In the genomic region with DNA sequence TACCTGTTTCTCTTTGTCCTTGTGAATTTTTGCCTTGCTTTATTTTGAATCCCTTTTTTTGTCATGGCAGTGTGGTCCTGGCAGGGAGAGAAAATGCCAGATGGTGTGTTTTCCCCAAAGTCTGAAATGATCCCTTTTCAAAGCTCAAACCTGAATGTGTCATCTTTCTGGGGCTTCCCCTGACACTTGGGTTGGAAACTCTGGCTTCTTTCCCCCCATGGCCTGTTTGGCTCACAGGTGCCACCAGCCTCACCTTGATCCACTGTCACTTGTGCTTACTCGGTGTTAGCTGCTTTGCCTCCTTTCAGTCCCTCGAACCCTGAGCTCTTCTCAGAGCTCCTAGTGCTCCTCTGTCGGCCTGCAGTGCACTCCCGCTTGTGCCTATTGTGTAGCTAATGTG, we compare ENCODE assay signal across 19 cellular contexts. TPM values are rescaled to one million over a fixed set of nuclear protein-coding genes. Genes with fewer than 3 reads are reported as not detected.
A peak's percentile ranks its signal among the peaks of the same experiment; 100 is the strongest.
DNase-seq lines count a peak whose midpoint lies in the region; ATAC-seq and TF ChIP-seq lines count a peak whose summit lies in the region.
"Had no signal": no experiment of that assay in that cellular context is flagged by ENCODE, and none has a peak within 500 bp of the region (broad histone marks: within the 10 kb centered on the region; RNA-seq: fewer than 3 reads in every experiment).

No MANE protein-coding gene starts in this region.

- peaks cover 20% of the 10 kb centered on the region for H3K36me3 Mint-ChIP-seq in activated T-helper 1 cell treated with anti-CD3 and anti-CD28 coated beads, Interleukin-12 subunit alpha, Interleukin-12 subunit beta, Interleukin-2, Interleukin-4 antibody, amounts not matched to agents 30 ng/mL and 10 ng/mL and 1 ng/mL, durations not matched to agents 14 hours and 24 hours and 36 hours (ENCODE audit: low read depth)
- peaks cover 2 to 15% of the 10 kb centered on the region in 2 donors for H3K36me3 Mint-ChIP-seq in stimulated activated naive B cell treated with anti-CD40 and anti-IgM and Interleukin-4, amounts not matched to agents 10 μg/mL and 1 μg/mL and 100 μg/mL, for 72 hours
- H3K36me3 Mint-ChIP-seq: CD8-positive, alpha-beta T cell had no signal

- peaks cover 0 to 3% (median 0%) of the 10 kb centered on the region in 9 donors for H3K36me3 ChIP-seq in heart right ventricle

- H3K4me3 ChIP-seq in heart right ventricle, result no peak overlapping the region
- H3K4me3 ChIP-seq: BLaER1, GM23248 had no signal

- no peaks in the 10 kb centered on the region for H3K27me3 Mint-ChIP-seq in activated T-helper 1 cell treated with anti-CD3 and anti-CD28 coated beads, Interleukin-12 subunit alpha, Interleukin-12 subunit beta, Interleukin-2, Interleukin-4 antibody, amounts not matched to agents 30 ng/mL and 10 ng/mL and 1 ng/mL, durations not matched to agents 14 hours and 24 hours and 36 hours (ENCODE audit: insufficient read depth)
- no peaks in the 10 kb centered on the region for H3K27me3 Mint-ChIP-seq in stimulated activated naive B cell treated with anti-CD40 and anti-IgM and Interleukin-4, amounts not matched to agents 10 μg/mL and 1 μg/mL and 100 μg/mL, for 72 hours

- no peak overlapping the region for H3K4me3 Mint-ChIP-seq in activated T-helper 1 cell treated with anti-CD3 and anti-CD28 coated beads, Interleukin-12 subunit alpha, Interleukin-12 subunit beta, Interleukin-2, Interleukin-4 antibody, amounts not matched to agents 30 ng/mL and 10 ng/mL and 1 ng/mL, durations not matched to agents 14 hours and 24 hours and 36 hours
- H3K4me3 Mint-ChIP-seq in stimulated activated naive B cell treated with anti-CD40 and anti-IgM and Interleukin-4, amounts not matched to agents 10 μg/mL and 1 μg/mL and 100 μg/mL, for 72 hours, result no peak overlapping the region
- H3K4me3 Mint-ChIP-seq: CD8-positive, alpha-beta T cell had no signal

- intact Hi-C loops in Right ventricle myocardium superior (cut with DNase I), result no loop called here
- intact Hi-C loops in heart right ventricle (cut with DNase I), result loop anchor here in 1 of 10 donors (10.0 kb wide), 1 partner anchor 154 kb away; no protein-coding TSS in a partner anchor
- intact Hi-C loops in activated T-helper 1 cell treated with anti-CD3 and anti-CD28 coated beads, Interleukin-12 subunit alpha, Interleukin-12 subunit beta, Interleukin-2, Interleukin-4 antibody, amounts not matched to agents 30 ng/mL and 10 ng/mL and 1 ng/mL, durations not matched to agents 14 hours and 24 hours and 36 hours (cut with micrococcal nuclease), result no loop called here

- ATAC-seq in Right ventricle myocardium superior (ENCODE audit: poor library complexity), result no peak
- no peak for ATAC-seq in heart right ventricle
- no peak for ATAC-seq in stimulated activated naive B cell treated with anti-CD40 and anti-IgM and Interleukin-4, amounts not matched to agents 10 μg/mL and 1 μg/mL and 100 μg/mL, for 72 hours (replicated peaks)
- no peak for ATAC-seq in HG02798 (IDR thresholded peaks at IDR 0.05; ENCODE audit: poor library complexity, unreplicated experiment)
- ATAC-seq: CD8-positive, alpha-beta T cell; Panc1 had no signal

- TF ChIP-seq CTCF in heart right ventricle (IDR thresholded peaks at IDR 0.05), result no peak

- no peak overlapping the region for H3K27ac ChIP-seq in heart right ventricle
- H3K27ac ChIP-seq: BLaER1, GM23248 had no signal

- peak; percentile 27 for DNase-seq in NCI-H2171 treated with DMSO at 0.1 percent for 48 hours (lab: John Stamatoyannopoulos, UW)
- DNase-seq in NCI-H2171 (lab: John Stamatoyannopoulos, UW), result no peak
- peak; percentile 6 for DNase-seq in Right ventricle myocardium superior
- no peak for DNase-seq in heart right ventricle
- DNase-seq in activated T-helper 1 cell treated with anti-CD3 and anti-CD28 coated beads, Interleukin-12 subunit alpha, Interleukin-12 subunit beta, Interleukin-2, Interleukin-4 antibody, amounts not matched to agents 30 ng/mL and 10 ng/mL and 1 ng/mL, durations not matched to agents 14 hours and 24 hours and 36 hours (ENCODE audit: low spot score), result no peak
- no peak for DNase-seq in stimulated activated naive B cell treated with anti-CD40 and anti-IgM and Interleukin-4, amounts not matched to agents 10 μg/mL and 1 μg/mL and 100 μg/mL, for 72 hours
- DNase-seq in NOMO-1 treated with dmso at 0.1 percent for 144 hours (lab: John Stamatoyannopoulos, UW; ENCODE audit: unreplicated experiment), result no peak
- DNase-seq: 8988T; CD8-positive, alpha-beta T cell; DMS79 treated with DMSO at 0.1 percent for 48 hours; GM23248; MV-4-11; NCI-H1417; NCI-H187 treated with DMSO at 0.1 percent for 48 hours; NCI-H748 treated with DMSO at 0.1 percent for 48 hours had no signal

- no peaks in the 10 kb centered on the region for H3K27me3 ChIP-seq in heart right ventricle
- H3K27me3 ChIP-seq: BLaER1 had no signal

- H3K4me1 ChIP-seq in heart right ventricle, result no peaks in the 10 kb centered on the region
- H3K4me1 ChIP-seq: BLaER1 had no signal

- 90 to 95% methylated on average over 4 of the region's 4 CpGs for WGBS in heart right ventricle, 2 donors

- no peaks in the 10 kb centered on the region for H3K9me3 Mint-ChIP-seq in activated T-helper 1 cell treated with anti-CD3 and anti-CD28 coated beads, Interleukin-12 subunit alpha, Interleukin-12 subunit beta, Interleukin-2, Interleukin-4 antibody, amounts not matched to agents 30 ng/mL and 10 ng/mL and 1 ng/mL, durations not matched to agents 14 hours and 24 hours and 36 hours
- no peaks in the 10 kb centered on the region for H3K9me3 Mint-ChIP-seq in stimulated activated naive B cell treated with anti-CD40 and anti-IgM and Interleukin-4, amounts not matched to agents 10 μg/mL and 1 μg/mL and 100 μg/mL, for 72 hours
- H3K9me3 Mint-ChIP-seq: CD8-positive, alpha-beta T cell had no signal

- H3K27ac Mint-ChIP-seq in activated T-helper 1 cell treated with anti-CD3 and anti-CD28 coated beads, Interleukin-12 subunit alpha, Interleukin-12 subunit beta, Interleukin-2, Interleukin-4 antibody, amounts not matched to agents 30 ng/mL and 10 ng/mL and 1 ng/mL, durations not matched to agents 14 hours and 24 hours and 36 hours, result peak overlapping the region; percentile 59
- H3K27ac Mint-ChIP-seq in stimulated activated naive B cell treated with anti-CD40 and anti-IgM and Interleukin-4, amounts not matched to agents 10 μg/mL and 1 μg/mL and 100 μg/mL, for 72 hours, result peak overlapping the region; percentile 28
- H3K27ac Mint-ChIP-seq: CD8-positive, alpha-beta T cell had no signal

- H3K4me1 Mint-ChIP-seq in activated T-helper 1 cell treated with anti-CD3 and anti-CD28 coated beads, Interleukin-12 subunit alpha, Interleukin-12 subunit beta, Interleukin-2, Interleukin-4 antibody, amounts not matched to agents 30 ng/mL and 10 ng/mL and 1 ng/mL, durations not matched to agents 14 hours and 24 hours and 36 hours (ENCODE audit: low read depth), result peaks cover 11% of the 10 kb centered on the region
- H3K4me1 Mint-ChIP-seq in stimulated activated naive B cell treated with anti-CD40 and anti-IgM and Interleukin-4, amounts not matched to agents 10 μg/mL and 1 μg/mL and 100 μg/mL, for 72 hours, result peaks cover 11 to 30% of the 10 kb centered on the region in 2 donors

- H3K9me3 ChIP-seq in heart right ventricle, result no peaks in the 10 kb centered on the region
- H3K9me3 ChIP-seq: BLaER1 had no signal

RNA-seq across cellular contexts. Expression of a gene that starts 22.3 kb away (rescaled TPM):
- total RNA-seq in Right ventricle myocardium superior (0.78 TPM), heart right ventricle (1 to 10 TPM in 2 of 10 donors, under 1 TPM in 6, not detected in 2; 0.09 to 6.0 (median 0.27) TPM)
- under 1 TPM; 0.17 to 0.29 TPM for polyA plus RNA-seq in heart right ventricle
- total RNA-seq in activated T-helper 1 cell treated with anti-CD3 and anti-CD28 coated beads, Interleukin-12 subunit alpha, Interleukin-12 subunit beta, Interleukin-2, Interleukin-4 antibody, amounts not matched to agents 30 ng/mL and 10 ng/mL and 1 ng/mL, durations not matched to agents 14 hours and 24 hours and 36 hours, result 95.1 and 95.5 TPM in 2 replicates

RNA-seq across cellular contexts. Expression of a gene that starts 37.6 kb away (rescaled TPM):
- total RNA-seq in Right ventricle myocardium superior, result not detected
- not detected for total RNA-seq in heart right ventricle
- polyA plus RNA-seq in heart right ventricle, result not detected
- 0.39 TPM in 1 of 2 replicates, not detected in the other for total RNA-seq in activated T-helper 1 cell treated with anti-CD3 and anti-CD28 coated beads, Interleukin-12 subunit alpha, Interleukin-12 subunit beta, Interleukin-2, Interleukin-4 antibody, amounts not matched to agents 30 ng/mL and 10 ng/mL and 1 ng/mL, durations not matched to agents 14 hours and 24 hours and 36 hours
- total RNA-seq: CD8-positive, alpha-beta T cell; GM23248; NCI-H460 had no signal
- polyA plus RNA-seq: GM23248 had no signal

Comparison
In these comparisons a context has a peak if more than half of its experiments do, and no peak if none do; other contexts are left out.
1. DNase-seq: peak in NCI-H2171 treated with DMSO at 0.1 percent for 48 hours (single experiment) and Right ventricle myocardium superior (single experiment); none in NCI-H2171 (single experiment), heart right ventricle (0 of 2), activated T-helper 1 cell treated with anti-CD3 and anti-CD28 coated beads, Interleukin-12 subunit alpha, Interleukin-12 subunit beta, Interleukin-2, Interleukin-4 antibody, amounts not matched to agents 30 ng/mL and 10 ng/mL and 1 ng/mL, durations not matched to agents 14 hours and 24 hours and 36 hours (single experiment), stimulated activated naive B cell treated with anti-CD40 and anti-IgM and Interleukin-4, amounts not matched to agents 10 μg/mL and 1 μg/mL and 100 μg/mL, for 72 hours (single experiment) and NOMO-1 treated with dmso at 0.1 percent for 144 hours (single experiment).
2. RNA of a gene that starts 22.3 kb away (total RNA-seq): 95.1 to 95.5 TPM in activated T-helper 1 cell treated with anti-CD3 and anti-CD28 coated beads, Interleukin-12 subunit alpha, Interleukin-12 subunit beta, Interleukin-2, Interleukin-4 antibody, amounts not matched to agents 30 ng/mL and 10 ng/mL and 1 ng/mL, durations not matched to agents 14 hours and 24 hours and 36 hours; 0.78 TPM in Right ventricle myocardium superior (single experiment) and 0.09 to 6.0 TPM in heart right ventricle; every median in the first group is over 10 times any median in the second.